29 cellular contexts compared by ENCODE assay signal in the genomic region with DNA sequence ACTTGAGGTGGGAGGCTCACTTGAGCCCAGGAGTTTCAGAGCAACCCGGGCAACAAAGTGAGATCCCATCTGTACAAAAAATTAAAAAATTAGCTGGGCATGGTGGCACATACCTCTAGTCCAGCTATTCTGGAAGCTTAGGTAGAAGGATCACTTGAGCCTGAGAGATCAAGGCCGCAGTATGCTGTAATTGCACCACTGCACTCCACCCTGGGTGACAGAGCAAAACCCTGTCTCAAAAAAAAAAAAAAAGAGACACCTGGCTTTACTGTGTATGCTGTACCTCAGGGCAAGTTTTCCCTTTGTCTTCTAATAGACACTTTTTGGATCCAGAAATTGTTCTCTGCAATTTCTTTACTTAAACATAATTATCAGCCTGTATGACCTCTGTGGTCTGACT.
"Had no signal": no experiment of that assay in that cellular context is flagged by ENCODE, and none has a peak within 500 bp of the region (broad histone marks: within the 10 kb centered on the region; RNA-seq: fewer than 3 reads in every experiment).

No MANE protein-coding gene starts in this region.

- H3K4me1 ChIP-seq: adrenal gland, SJSA1 had no signal

- H3K9me3 ChIP-seq: adrenal gland, SJSA1 had no signal

- H3K4me3 ChIP-seq: adrenal gland, K562, SJSA1 had no signal

- H3K27me3 ChIP-seq: adrenal gland, SJSA1 had no signal

- H3K27ac ChIP-seq: adrenal gland, SJSA1 had no signal

- DNase-seq: activated CD4-positive, alpha-beta T cell treated with anti-CD3 and anti-CD28 coated beads for 48 hours; activated CD4-positive, alpha-beta T cell treated with anti-CD3 and anti-CD28 coated beads, Interleukin-2, amount 50 U/mL, for 4 hours; activated CD4-positive, CD25-positive, alpha-beta regulatory T cell treated with anti-CD3 and anti-CD28 coated beads, Interleukin-2, amount 50 U/mL, for 72 hours; activated CD8-positive, alpha-beta memory T cell treated with anti-CD3 and anti-CD28 coated beads, Interleukin-2, amount 50 U/mL, for 48 hours; activated CD8-positive, alpha-beta T cell treated with anti-CD3 and anti-CD28 coated beads, Interleukin-2, amount 10 ng/mL, durations not matched to agents 7 days and 5 days; activated naive CD4-positive, alpha-beta T cell treated with anti-CD3 and anti-CD28 coated beads, Interleukin-2, amount 50 U/mL, for 16 hours; activated naive CD8-positive, alpha-beta T cell treated with anti-CD3 and anti-CD28 coated beads, Interleukin-2, amount 10 ng/mL, durations not matched to agents 7 days and 5 days; activated T-cell treated with anti-CD3 and anti-CD28 coated beads, Interleukin-2, amount 50 U/mL, for 1 hour; adrenal gland; anterior cingulate cortex; Karpas-422; MM.1S; NCI-H1105 treated with DMSO at 0.1 percent for 48 hours; NCI-H1436 treated with DMSO at 0.1 percent for 48 hours; NCI-H187 treated with DMSO at 0.1 percent for 48 hours; NCI-H2081 treated with DMSO at 0.1 percent for 48 hours; NCI-H226; NCI-H82; NK-92 treated with Interleukin-12 subunit alpha and Interleukin-12 subunit beta, amount 100 ng/mL, for 24 hours; OCI-M1; Right ventricle myocardium superior; RPMI8226; T-helper 17 cell; T-helper 9 cell had no signal

- ATAC-seq: activated CD8-positive, alpha-beta T cell treated with anti-CD3 and anti-CD28 coated beads, Interleukin-2, amount 10 ng/mL, durations not matched to agents 7 days and 5 days; K562; Panc1; SK-N-SH treated with all-trans-retinoic acid at 6 μM for 48 hours; T-helper 17 cell; WTC11 had no signal
